ENCODE assay signal across 23 cellular contexts in the genomic region with DNA sequence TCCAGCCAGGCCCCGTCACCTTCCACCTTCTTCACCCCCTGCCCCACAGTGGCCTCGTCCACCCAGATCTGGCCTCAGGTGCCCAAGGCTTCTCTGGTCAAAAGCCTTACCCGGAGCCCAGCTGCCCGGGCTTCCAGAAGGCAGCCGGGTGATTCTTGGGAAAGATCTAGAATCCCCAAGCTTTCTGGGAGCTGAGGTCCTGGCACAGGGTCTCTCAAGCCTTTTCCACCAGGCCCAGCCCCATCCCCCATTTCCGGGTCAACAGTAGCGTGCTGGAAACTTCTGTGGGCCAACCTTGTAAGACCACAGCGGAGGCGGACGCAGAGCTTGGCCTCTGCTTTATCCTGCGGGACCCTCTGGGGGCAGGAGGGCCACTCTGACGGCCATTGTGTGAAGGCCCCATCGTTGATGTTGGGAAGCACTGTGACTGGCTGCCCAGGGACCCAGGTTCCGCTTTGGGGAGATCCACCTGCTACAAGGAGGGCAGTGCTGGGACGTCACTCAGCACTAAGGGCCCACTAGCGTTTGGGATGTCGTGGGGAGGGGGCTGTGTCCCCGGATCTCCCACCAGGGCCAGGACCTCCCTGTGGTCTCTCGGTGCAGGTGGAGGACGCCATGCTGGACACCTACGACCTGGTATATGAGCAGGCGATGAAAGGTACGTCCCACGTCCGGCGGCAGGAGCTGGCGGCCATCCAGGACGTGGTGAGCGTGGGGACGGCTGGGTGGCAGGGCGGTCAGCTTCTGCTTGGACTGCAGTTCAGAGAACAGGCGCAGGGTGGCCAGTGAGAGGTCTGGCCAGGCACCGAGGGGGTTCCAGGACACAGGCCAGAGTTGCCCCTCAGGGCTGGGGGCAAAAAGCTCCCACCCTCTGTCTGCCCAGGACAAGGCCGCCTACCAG. TPM values are rescaled to one million over a fixed set of nuclear protein-coding genes. Genes with fewer than 3 reads are reported as not detected.
DNase-seq lines count a peak whose midpoint lies in the region; ATAC-seq and TF ChIP-seq lines count a peak whose summit lies in the region.
"Had no signal": no experiment of that assay in that cellular context is flagged by ENCODE, and none has a peak within 500 bp of the region (broad histone marks: within the 10 kb centered on the region; RNA-seq: fewer than 3 reads in every experiment).

No MANE protein-coding gene starts in this region.

- H3K27me3 Mint-ChIP-seq in natural killer cell treated with Interleukin-12 subunit alpha and Interleukin-12 subunit beta and Interleukin-15 and Interleukin-18, amount 100 ng/mL, for 72 hours = no peaks in the 10 kb centered on the region
- no peaks in the 10 kb centered on the region for H3K27me3 Mint-ChIP-seq in natural killer cell (ENCODE audit: low read depth in 2 of 2)
- no peaks in the 10 kb centered on the region for H3K27me3 Mint-ChIP-seq in osteocyte (ENCODE audit: unreplicated experiment)
- H3K27me3 Mint-ChIP-seq in mesothelial cell of epicardium (ENCODE audit: low read depth) = no peaks in the 10 kb centered on the region
- H3K27me3 Mint-ChIP-seq: activated T-helper 17 cell treated with anti-CD3 and anti-CD28 coated beads, Interleukin-2, amount 50 U/mL, for 72 hours had no signal

- WGBS in heart right ventricle, 2 donors = 73 to 78% methylated on average over 34 of the region's 34 CpGs

- H3K27me3 ChIP-seq in heart right ventricle = no peaks in the 10 kb centered on the region

- no peak for ATAC-seq in natural killer cell treated with Interleukin-12 subunit alpha and Interleukin-12 subunit beta and Interleukin-15 and Interleukin-18, amount 100 ng/mL, for 72 hours
- ATAC-seq in natural killer cell = no peak
- peak in 5 of 8 donors; percentile 5 to 29 (median 21) for ATAC-seq in heart right ventricle
- ATAC-seq in GM19035 (IDR thresholded peaks at IDR 0.05; ENCODE audit: unreplicated experiment) = no peak
- ATAC-seq: activated CD8-positive, alpha-beta T cell treated with anti-CD3 and anti-CD28 coated beads, Interleukin-2, amount 10 ng/mL, durations not matched to agents 7 days and 5 days; activated T-helper 17 cell treated with anti-CD3 and anti-CD28 coated beads, Interleukin-2, amount 50 U/mL, for 72 hours had no signal

- no peaks in the 10 kb centered on the region for H3K36me3 Mint-ChIP-seq in natural killer cell treated with Interleukin-12 subunit alpha and Interleukin-12 subunit beta and Interleukin-15 and Interleukin-18, amount 100 ng/mL, for 72 hours
- H3K36me3 Mint-ChIP-seq in natural killer cell (no peaks in the 10 kb centered on the region), osteocyte (ENCODE audit: unreplicated experiment) (peaks cover 5% of the 10 kb centered on the region), mesothelial cell of epicardium (peaks cover 3% of the 10 kb centered on the region)

- H3K9me3 ChIP-seq in heart right ventricle = peaks cover 0 to 12% (median 4%) of the 10 kb centered on the region in 11 donors

- DNase-seq in natural killer cell treated with Interleukin-12 subunit alpha and Interleukin-12 subunit beta and Interleukin-15 and Interleukin-18, amount 100 ng/mL, for 72 hours (ENCODE audit: low spot score) = peak; percentile 58
- DNase-seq in natural killer cell (no peak), heart right ventricle (peak; percentile 35 to 65), osteocyte (ENCODE audit: extremely low spot score, unreplicated experiment) (no peak), mesothelial cell of epicardium (ENCODE audit: low spot score in 2 of 2, unreplicated experiment in 2 of 2) (no peak), activated T-cell treated with anti-CD3 and anti-CD28 coated beads for 4 hours (no peak)
- no peak for DNase-seq in activated CD4-positive, alpha-beta T cell treated with anti-CD3 and anti-CD28 coated beads for 4 hours
- DNase-seq: activated CD8-positive, alpha-beta T cell treated with anti-CD3 and anti-CD28 coated beads, Interleukin-2, amount 10 ng/mL, durations not matched to agents 7 days and 5 days; amygdala; endodermal cell; NCI-H1417 treated with DMSO at 0.1 percent for 48 hours; NCI-H748 treated with DMSO at 0.1 percent for 48 hours; stimulated activated CD4-positive, alpha-beta T cell treated with anti-CD3 and anti-CD28 coated beads, Interleukin-12 subunit alpha, Interleukin-12 subunit beta, amount 100 ng/mL, for 4 hours; stimulated activated naive CD4-positive, alpha-beta T cell; SW 1271; WERI-Rb-1 had no signal

- H3K4me1 ChIP-seq in heart right ventricle = peaks cover 13 to 47% (median 31%) of the 10 kb centered on the region in 9 donors
- H3K4me1 ChIP-seq: parathyroid adenoma had no signal

- H3K4me1 Mint-ChIP-seq in natural killer cell treated with Interleukin-12 subunit alpha and Interleukin-12 subunit beta and Interleukin-15 and Interleukin-18, amount 100 ng/mL, for 72 hours (ENCODE audit: low read depth in 2 of 2) = peaks cover 11 to 16% of the 10 kb centered on the region in 2 donors
- H3K4me1 Mint-ChIP-seq in natural killer cell (peaks cover 14 to 52% of the 10 kb centered on the region in 2 donors), osteocyte (ENCODE audit: unreplicated experiment) (peaks cover 27% of the 10 kb centered on the region), mesothelial cell of epicardium (peaks cover 13% of the 10 kb centered on the region)
- H3K4me1 Mint-ChIP-seq: activated T-helper 17 cell treated with anti-CD3 and anti-CD28 coated beads, Interleukin-2, amount 50 U/mL, for 72 hours had no signal

- TF ChIP-seq CTCF in natural killer cell (IDR thresholded peaks at IDR 0.05) = no peak
- TF ChIP-seq CTCF in heart right ventricle (IDR thresholded peaks at IDR 0.05) = peak; percentile 11 to 47 (median 19)
- no peak for TF ChIP-seq CTCF in osteocyte (IDR thresholded peaks at IDR 0.05)
- no peak for TF ChIP-seq CTCF in mesothelial cell of epicardium (IDR thresholded peaks at IDR 0.05; ENCODE audit: unreplicated experiment)

- H3K9me3 Mint-ChIP-seq in natural killer cell treated with Interleukin-12 subunit alpha and Interleukin-12 subunit beta and Interleukin-15 and Interleukin-18, amount 100 ng/mL, for 72 hours = no peaks in the 10 kb centered on the region
- H3K9me3 Mint-ChIP-seq in natural killer cell (no peaks in the 10 kb centered on the region), osteocyte (ENCODE audit: unreplicated experiment) (peaks cover 5% of the 10 kb centered on the region), mesothelial cell of epicardium (peaks cover 4% of the 10 kb centered on the region)
- H3K9me3 Mint-ChIP-seq: activated T-helper 17 cell treated with anti-CD3 and anti-CD28 coated beads, Interleukin-2, amount 50 U/mL, for 72 hours had no signal

- H3K4me3 Mint-ChIP-seq in natural killer cell treated with Interleukin-12 subunit alpha and Interleukin-12 subunit beta and Interleukin-15 and Interleukin-18, amount 100 ng/mL, for 72 hours = no peak overlapping the region
- no peak overlapping the region for H3K4me3 Mint-ChIP-seq in natural killer cell
- H3K4me3 Mint-ChIP-seq in osteocyte (ENCODE audit: unreplicated experiment) = no peak overlapping the region
- H3K4me3 Mint-ChIP-seq in mesothelial cell of epicardium = no peak overlapping the region
- H3K4me3 Mint-ChIP-seq: activated CD8-positive, alpha-beta T cell treated with anti-CD3 and anti-CD28 coated beads, Interleukin-2, amount 10 ng/mL, durations not matched to agents 7 days and 5 days; activated T-helper 17 cell treated with anti-CD3 and anti-CD28 coated beads, Interleukin-2, amount 50 U/mL, for 72 hours; endodermal cell had no signal

- H3K36me3 ChIP-seq in heart right ventricle = no peaks in the 10 kb centered on the region
- H3K36me3 ChIP-seq: WERI-Rb-1 had no signal

- H3K27ac ChIP-seq in heart right ventricle = peak overlapping the region in 8 of 10 donors; percentile 21 to 92 (median 86)
- H3K27ac ChIP-seq: parathyroid adenoma, WERI-Rb-1 had no signal

- no peak overlapping the region for H3K27ac Mint-ChIP-seq in natural killer cell treated with Interleukin-12 subunit alpha and Interleukin-12 subunit beta and Interleukin-15 and Interleukin-18, amount 100 ng/mL, for 72 hours
- peak overlapping the region in 1 of 2 donors; percentile 82 for H3K27ac Mint-ChIP-seq in natural killer cell
- H3K27ac Mint-ChIP-seq in osteocyte (ENCODE audit: unreplicated experiment) = peak overlapping the region; percentile 75
- H3K27ac Mint-ChIP-seq in mesothelial cell of epicardium = no peak overlapping the region
- H3K27ac Mint-ChIP-seq: activated CD8-positive, alpha-beta T cell treated with anti-CD3 and anti-CD28 coated beads, Interleukin-2, amount 10 ng/mL, durations not matched to agents 7 days and 5 days; activated T-helper 17 cell treated with anti-CD3 and anti-CD28 coated beads, Interleukin-2, amount 50 U/mL, for 72 hours; endodermal cell had no signal

- H3K4me3 ChIP-seq in heart right ventricle = no peak overlapping the region

- intact Hi-C loops in natural killer cell (cut with micrococcal nuclease) (no loop called here), heart right ventricle (cut with DNase I) (loop anchor here in 3 of 10 donors (5.0 kb wide), 3 partner anchors 64 to 89 kb away; a partner anchor contains a TSS)

RNA-seq across cellular contexts. Expression of a gene that starts 11.5 kb away (rescaled TPM):
- total RNA-seq in natural killer cell treated with Interleukin-12 subunit alpha and Interleukin-12 subunit beta and Interleukin-15 and Interleukin-18, amount 100 ng/mL, for 72 hours = 1 to 10 TPM; 4.3 to 9.9 TPM
- total RNA-seq in natural killer cell (100 to 1,000 TPM; 268 to 327 (median 299) TPM), heart right ventricle (10 to 100 TPM; 16.0 to 26.9 (median 23.3) TPM), osteocyte (0.76 and 1.2 TPM in 2 replicates), mesothelial cell of epicardium (0.94 to 1.8 TPM (median 1.2 TPM) in 3 replicates)
- polyA plus RNA-seq in heart right ventricle = 10 to 100 TPM in 1 of 2 donors, 1 to 10 TPM in 1; 2.3 to 47.5 TPM
- total RNA-seq: chondrocyte, Daoy, endodermal cell, H7, LHCN-M2 had no signal

RNA-seq across cellular contexts. Expression of a gene that starts 11.6 kb away (rescaled TPM):
- 1 to 10 TPM; 7.2 to 7.6 TPM for total RNA-seq in natural killer cell treated with Interleukin-12 subunit alpha and Interleukin-12 subunit beta and Interleukin-15 and Interleukin-18, amount 100 ng/mL, for 72 hours
- total RNA-seq in natural killer cell = 100 to 1,000 TPM; 227 to 325 (median 237) TPM
- total RNA-seq in heart right ventricle = 10 to 100 TPM; 15.1 to 56.2 (median 31.1) TPM
- 10 to 100 TPM in 1 of 2 donors, 1 to 10 TPM in 1; 2.6 to 73.4 TPM for polyA plus RNA-seq in heart right ventricle
- total RNA-seq in osteocyte = 0.16 TPM in 1 of 2 replicates, not detected in the other
- total RNA-seq in mesothelial cell of epicardium = 0.25 to 0.29 TPM (median 0.27 TPM) in 3 replicates
- total RNA-seq: chondrocyte, H7, LHCN-M2 had no signal

RNA-seq across cellular contexts. Expression of a gene that starts 42.9 kb away (rescaled TPM):
- total RNA-seq in natural killer cell treated with Interleukin-12 subunit alpha and Interleukin-12 subunit beta and Interleukin-15 and Interleukin-18, amount 100 ng/mL, for 72 hours = 1 to 10 TPM; 2.5 to 5.3 TPM
- total RNA-seq in natural killer cell (10 to 100 TPM; 10.8 to 16.8 (median 16.0) TPM), heart right ventricle (1 to 10 TPM in 1 of 10 donors, under 1 TPM in 5, not detected in 4; 0.15 to 2.7 (median 0.29) TPM), osteocyte (not detected in 2 replicates), mesothelial cell of epicardium (0.36 to 0.58 TPM (median 0.49 TPM) in 3 replicates)
- under 1 TPM; 0.16 to 0.22 TPM for polyA plus RNA-seq in heart right ventricle
- total RNA-seq: chondrocyte, Daoy, endodermal cell, LHCN-M2 had no signal

Comparison
In these comparisons a context has a peak if more than half of its experiments do, and no peak if none do; other contexts are left out.
1. DNase-seq: peak in natural killer cell treated with Interleukin-12 subunit alpha and Interleukin-12 subunit beta and Interleukin-15 and Interleukin-18, amount 100 ng/mL, for 72 hours (single experiment) and heart right ventricle (2 of 2); none in natural killer cell (single experiment), osteocyte (single experiment), activated CD4-positive, alpha-beta T cell treated with anti-CD3 and anti-CD28 coated beads for 4 hours (0 of 2), mesothelial cell of epicardium (0 of 2) and activated T-cell treated with anti-CD3 and anti-CD28 coated beads for 4 hours (single experiment).
2. RNA of a gene that starts 11.5 kb away (total RNA-seq): 268 to 327 TPM in natural killer cell; 16.0 to 26.9 TPM in heart right ventricle, 4.3 to 9.9 TPM in natural killer cell treated with Interleukin-12 subunit alpha and Interleukin-12 subunit beta and Interleukin-15 and Interleukin-18, amount 100 ng/mL, for 72 hours, 0.76 to 1.2 TPM in osteocyte and 0.94 to 1.8 TPM in mesothelial cell of epicardium; every median in the first group is over 4 times any median in the second.
3. ATAC-seq: peak in heart right ventricle (5 of 8); none in natural killer cell treated with Interleukin-12 subunit alpha and Interleukin-12 subunit beta and Interleukin-15 and Interleukin-18, amount 100 ng/mL, for 72 hours (0 of 2), natural killer cell (0 of 3) and GM19035 (single experiment).
4. CTCF ChIP-seq: peak in heart right ventricle (9 of 9); none in natural killer cell (single experiment), osteocyte (single experiment) and mesothelial cell of epicardium (single experiment).